Comparison of ENCODE assay signal across 1 cellular context in the genomic region with DNA sequence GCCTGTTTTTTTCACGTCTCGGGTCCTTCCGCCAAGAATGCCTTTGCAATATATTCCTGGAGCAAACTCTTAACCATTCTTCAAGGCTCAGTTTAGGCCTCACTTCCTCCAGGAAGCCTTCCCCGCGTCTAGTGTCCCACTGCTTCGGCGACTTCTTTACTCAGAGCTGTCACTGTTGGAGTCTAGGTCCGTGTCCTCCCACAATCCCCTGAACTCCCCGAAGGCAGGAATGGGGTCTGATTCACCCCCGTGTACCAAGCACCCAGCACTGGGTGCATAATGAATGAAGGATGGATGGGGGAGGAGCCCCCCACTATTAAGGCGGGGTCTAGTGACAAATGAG.
TF ChIP-seq lines count a peak whose summit lies in the region.

No MANE protein-coding gene starts in this region.

TF ChIP-seq in H1, 55 proteins besides CTCF, POLR2A, EP300 and RAD21:
- TF ChIP-seq KDM1A (IDR thresholded peaks at IDR 0.05; ENCODE audit: borderline replicate concordance, low read length) (peak; percentile 30; the same call in 1 of the 2 replicates), PHF8 (conservative IDR thresholded peaks at IDR 0.05; ENCODE audit: low read depth, low read length) (no peak), SIN3A (conservative IDR thresholded peaks at IDR 0.05 in 1 of 2, IDR thresholded peaks at IDR 0.05 in 1 of 2; ENCODE audit: low read depth in 1 of 2, low read length in 2 of 2) (0 out of 4 replicates have a peak, but pooled peaks of 1 of the 2 experiments have one; percentile 37), JUND (IDR thresholded peaks at IDR 0.05; ENCODE audit: low read length) (no peak), SIRT6 (IDR thresholded peaks at IDR 0.05; ENCODE audit: low read length) (no peak), CEBPB (IDR thresholded peaks at IDR 0.05; ENCODE audit: low read depth, low read length) (no peak), BACH1 (IDR thresholded peaks at IDR 0.05; ENCODE audit: low read length) (no peak)
